14 cellular contexts compared by ENCODE assay signal in genomic region chr15:37771462-37771861, GRCh38.
DNase-seq lines count a peak whose midpoint lies in the region; ATAC-seq and TF ChIP-seq lines count a peak whose summit lies in the region.
"Had no signal": no experiment of that assay in that cellular context is flagged by ENCODE, and none has a peak within 500 bp of the region (broad histone marks: within the 10 kb centered on the region; RNA-seq: fewer than 3 reads in every experiment).

No MANE protein-coding gene starts in this region.

- H3K4me1 ChIP-seq in SK-N-SH (ENCODE audit: control insufficient read depth in 1 of 2, insufficient read depth in 2 of 2, low read depth in 1 of 2, low read length in 1 of 2) (peaks cover 0 to 12% of the 10 kb centered on the region in 2 experiments; a peak in 2 of 4 replicates), RWPE2 (ENCODE audit: insufficient read depth, poor library complexity, severe bottlenecking) (peaks cover 6% of the 10 kb centered on the region)
- H3K4me1 ChIP-seq: suprapubic skin had no signal

- no peak overlapping the region for H3K4me3 ChIP-seq in SK-N-SH (ENCODE audit: low read depth in 2 of 2, low read length in 1 of 2)
- H3K4me3 ChIP-seq in RWPE2 (ENCODE audit: severe bottlenecking), result no peak overlapping the region
- no peak overlapping the region for H3K4me3 ChIP-seq in fibroblast of the aortic adventitia (ENCODE audit: low read depth, low read length)
- H3K4me3 ChIP-seq: suprapubic skin had no signal

- in situ Hi-C loops in ACHN (cut with HindIII; ENCODE audit: low pct_ligation_motif_present, low pct_unique_long_range_greater_than_20kb, low sequenced_read_pairs), result no loop called here

- H3K27me3 ChIP-seq in SK-N-SH (ENCODE audit: insufficient read depth), result no peaks in the 10 kb centered on the region
- H3K27me3 ChIP-seq in RWPE2 (ENCODE audit: insufficient read depth, poor library complexity, severe bottlenecking), result no peaks in the 10 kb centered on the region
- H3K27me3 ChIP-seq: suprapubic skin had no signal

- no peak for TF ChIP-seq RAD21 in SK-N-SH (IDR thresholded peaks at IDR 0.05; ENCODE audit: low read length)

- no peak for ATAC-seq in SK-N-SH treated with all-trans-retinoic acid at 6 μM for 48 hours
- peak; percentile 48 for ATAC-seq in RWPE2 (ENCODE audit: low read depth)
- ATAC-seq in HG02798 (IDR thresholded peaks at IDR 0.05; ENCODE audit: poor library complexity, unreplicated experiment), result no peak
- ATAC-seq: activated CD8-positive, alpha-beta T cell treated with anti-CD3 and anti-CD28 coated beads, Interleukin-2, amount 10 ng/mL, durations not matched to agents 7 days and 5 days; left ventricle myocardium superior; naive thymus-derived CD8-positive, alpha-beta T cell had no signal

- no peak overlapping the region for H3K4me2 ChIP-seq in SK-N-SH

- DNase-seq in SK-N-SH (no peak), RWPE2 (ENCODE audit: low spot score) (no peak), fibroblast of the aortic adventitia (ENCODE audit: low read depth) (peak; percentile 5), ACHN (no peak), NCI-H526 treated with DMSO at 0.1 percent for 48 hours (lab: John Stamatoyannopoulos, UW) (no peak), OCI-M2 (lab: John Stamatoyannopoulos, UW; ENCODE audit: unreplicated experiment) (no peak)
- DNase-seq: activated CD8-positive, alpha-beta T cell treated with anti-CD3 and anti-CD28 coated beads, Interleukin-2, amount 10 ng/mL, durations not matched to agents 7 days and 5 days; left ventricle myocardium superior; naive thymus-derived CD8-positive, alpha-beta T cell; NCI-H1105 treated with DMSO at 0.1 percent for 48 hours; retina had no signal

- no peaks in the 10 kb centered on the region for H4K20me1 ChIP-seq in SK-N-SH (ENCODE audit: insufficient read depth)

- no peak for TF ChIP-seq CTCF in SK-N-SH (IDR thresholded peaks at IDR 0.05)
- TF ChIP-seq CTCF in RWPE2 (IDR thresholded peaks at IDR 0.05; ENCODE audit: poor library complexity, severe bottlenecking), result no peak
- no peak for TF ChIP-seq CTCF in fibroblast of the aortic adventitia (IDR thresholded peaks at IDR 0.05; ENCODE audit: insufficient read depth, low read length)

- POLR2A ChIA-PET in SK-N-SH (lab: Yijun Ruan, JAX), result no interaction called here

- H3K79me2 ChIP-seq in SK-N-SH (ENCODE audit: insufficient read depth), result no peaks in the 10 kb centered on the region; the same call in 1 of the 2 replicates

- WGBS in SK-N-SH (ENCODE audit: low lambda C conversion rate), result 33% methylated on average over 2 of the region's 2 CpGs

- H3K36me3 ChIP-seq in SK-N-SH (replicated peaks in 1 of 2; ENCODE audit: control insufficient read depth in 1 of 2, insufficient read depth in 2 of 2, low read length in 1 of 2) (no peaks in the 10 kb centered on the region), RWPE2 (ENCODE audit: low read depth) (no peaks in the 10 kb centered on the region)
- H3K36me3 ChIP-seq: suprapubic skin had no signal

- CTCF ChIA-PET in SK-N-SH (lab: Yijun Ruan, JAX), result no interaction called here

- no peaks in the 10 kb centered on the region for H3K9me2 ChIP-seq in SK-N-SH

- no peak overlapping the region for H3K9ac ChIP-seq in SK-N-SH

- peak overlapping the region; percentile 57; the same call in 1 of the 2 replicates for H2AFZ ChIP-seq in SK-N-SH (ENCODE audit: low read depth)

- H3K9me3 ChIP-seq in SK-N-SH (peaks cover 3% of the 10 kb centered on the region; the same call in 1 of the 2 replicates), RWPE2 (ENCODE audit: severe bottlenecking) (no peaks in the 10 kb centered on the region)
- H3K9me3 ChIP-seq: suprapubic skin had no signal

- TF ChIP-seq EP300 in SK-N-SH (IDR thresholded peaks at IDR 0.05; ENCODE audit: borderline replicate concordance in 1 of 2, low read depth in 1 of 2, low read length in 1 of 2), result no peak

- H3K27ac ChIP-seq in SK-N-SH (ENCODE audit: low read depth in 2 of 2, low read length in 1 of 2), result no peak overlapping the region
- no peak overlapping the region for H3K27ac ChIP-seq in RWPE2 (ENCODE audit: poor library complexity, severe bottlenecking)
- H3K27ac ChIP-seq: suprapubic skin had no signal

- H3F3A ChIP-seq in SK-N-SH (replicated peaks; ENCODE audit: insufficient read depth), result peaks cover 16% of the 10 kb centered on the region

TF ChIP-seq in SK-N-SH, 30 proteins besides CTCF, POLR2A, EP300 and RAD21 (continues in another document):
- TF ChIP-seq YY1 (IDR thresholded peaks at IDR 0.05; ENCODE audit: low read depth) (no peak), FOSL2 (IDR thresholded peaks at IDR 0.05; ENCODE audit: borderline replicate concordance, low read depth) (no peak), TCF12 (IDR thresholded peaks at IDR 0.05) (no peak), RXRA (IDR thresholded peaks at IDR 0.05; ENCODE audit: borderline replicate concordance, low read depth) (no peak), TEAD4 (IDR thresholded peaks at IDR 0.05; ENCODE audit: borderline replicate concordance, insufficient read depth) (no peak), GATA2 (CRISPR knock-in tag; IDR thresholded peaks at IDR 0.05) (no peak), IRF3 (IDR thresholded peaks at IDR 0.05; ENCODE audit: low read depth, low read length) (no peak), RFX5 (IDR thresholded peaks at IDR 0.05; ENCODE audit: low read length) (no peak), SIN3A (IDR thresholded peaks at IDR 0.05; ENCODE audit: borderline replicate concordance, low read depth, low read length) (no peak), GABPA (IDR thresholded peaks at IDR 0.05; ENCODE audit: low read depth) (no peak), JUND (IDR thresholded peaks at IDR 0.05) (no peak), MAX (IDR thresholded peaks at IDR 0.05; ENCODE audit: low read depth) (no peak), POLR2AphosphoS5 (IDR thresholded peaks at IDR 0.05; ENCODE audit: low read depth, low read length) (no peak), USF1 (IDR thresholded peaks at IDR 0.05; ENCODE audit: borderline replicate concordance, low read depth) (no peak), RCOR1 (IDR thresholded peaks at IDR 0.05; ENCODE audit: low read length) (no peak)

TF ChIP-seq in SK-N-SH treated with all-trans-retinoic acid at 6 μM for 48 hours, 23 proteins besides CTCF, POLR2A, EP300 and RAD21 (continues in another document):
- TF ChIP-seq BACH2 (CRISPR knock-in tag; IDR thresholded peaks at IDR 0.05; ENCODE audit: borderline replicate concordance) (no peak), ZNF565 (CRISPR knock-in tag; conservative IDR thresholded peaks at IDR 0.05; ENCODE audit: low read depth) (no peak), SNAI2 (CRISPR knock-in tag; IDR thresholded peaks at IDR 0.05) (no peak), CSRNP3 (CRISPR knock-in tag; IDR thresholded peaks at IDR 0.05) (no peak), ZNF70 (CRISPR knock-in tag; IDR thresholded peaks at IDR 0.05) (no peak), ZC3H10 (CRISPR knock-in tag; IDR thresholded peaks at IDR 0.05) (no peak), OSR1 (CRISPR knock-in tag; IDR thresholded peaks at IDR 0.05) (no peak), RARB (CRISPR knock-in tag; IDR thresholded peaks at IDR 0.05) (no peak), ISL1 (CRISPR knock-in tag; IDR thresholded peaks at IDR 0.05) (no peak), GLIS3 (CRISPR knock-in tag; IDR thresholded peaks at IDR 0.05) (no peak), CREB5 (CRISPR knock-in tag; IDR thresholded peaks at IDR 0.05; ENCODE audit: low read depth) (no peak), ZNF8 (CRISPR knock-in tag; IDR thresholded peaks at IDR 0.05) (no peak), ZFP30 (CRISPR knock-in tag; IDR thresholded peaks at IDR 0.05) (no peak), PPARA (CRISPR knock-in tag; IDR thresholded peaks at IDR 0.05; ENCODE audit: borderline replicate concordance) (no peak), ESRRG (CRISPR knock-in tag; IDR thresholded peaks at IDR 0.05) (no peak)
